25 cellular contexts compared by ENCODE assay signal in genomic region chr5:93130623-93131022, GRCh38.
DNase-seq lines count a peak whose midpoint lies in the region; ATAC-seq, FAIRE-seq and TF ChIP-seq lines count a peak whose summit lies in the region.
"Had no signal": no experiment of that assay in that cellular context is flagged by ENCODE, and none has a peak within 500 bp of the region (broad histone marks: within the 10 kb centered on the region; RNA-seq: fewer than 3 reads in every experiment).

No MANE protein-coding gene starts in this region.

- H3K36me3 Mint-ChIP-seq in astrocyte (ENCODE audit: low read depth, unreplicated experiment) (no peaks in the 10 kb centered on the region), neural crest cell (ENCODE audit: low read depth) (peaks cover 2% of the 10 kb centered on the region), osteocyte (ENCODE audit: unreplicated experiment) (no peaks in the 10 kb centered on the region)

- H3K4me3 ChIP-seq in astrocyte (ENCODE audit: insufficient read depth, low read depth, low read length), result no peak overlapping the region
- no peak overlapping the region for H3K4me3 ChIP-seq in heart left ventricle
- H3K4me3 ChIP-seq in aorta (ENCODE audit: low read length in 2 of 2), result no peak overlapping the region
- no peak overlapping the region for H3K4me3 ChIP-seq in PC-9
- H3K4me3 ChIP-seq: dorsolateral prefrontal cortex, mucosa of descending colon, sigmoid colon, tibial nerve had no signal

- H3K27me3 Mint-ChIP-seq in astrocyte (ENCODE audit: low read depth, unreplicated experiment), result no peaks in the 10 kb centered on the region
- H3K27me3 Mint-ChIP-seq in neural crest cell (ENCODE audit: low read depth), result no peaks in the 10 kb centered on the region
- no peaks in the 10 kb centered on the region for H3K27me3 Mint-ChIP-seq in osteocyte (ENCODE audit: unreplicated experiment)
- H3K27me3 Mint-ChIP-seq: B cell had no signal

- H3K27me3 ChIP-seq in astrocyte (ENCODE audit: insufficient read depth, low read length) (no peaks in the 10 kb centered on the region), heart left ventricle (no peaks in the 10 kb centered on the region), aorta (ENCODE audit: control insufficient read depth in 1 of 2, insufficient read depth in 2 of 2, low read length in 1 of 2) (no peaks in the 10 kb centered on the region), PC-9 (ENCODE audit: insufficient read depth, low read depth) (no peaks in the 10 kb centered on the region)
- H3K27me3 ChIP-seq: dorsolateral prefrontal cortex, sigmoid colon, tibial nerve had no signal

- H3K27ac Mint-ChIP-seq in astrocyte (ENCODE audit: unreplicated experiment) (peak overlapping the region; percentile 44), neural crest cell (ENCODE audit: unreplicated experiment) (peak overlapping the region; percentile 4), osteocyte (ENCODE audit: unreplicated experiment) (no peak overlapping the region)
- H3K27ac Mint-ChIP-seq: B cell had no signal

- no peak for FAIRE-seq in astrocyte (lab: Jason Lieb, UNC)
- FAIRE-seq: frontal cortex, H1 had no signal

- POLR2A ChIA-PET in PC-9 (lab: Charles Lee; ENCODE audit: unreplicated experiment), result no interaction called here

- H3K79me2 ChIP-seq in astrocyte (ENCODE audit: insufficient read depth, low read length), result no peaks in the 10 kb centered on the region
- no peaks in the 10 kb centered on the region for H3K79me2 ChIP-seq in PC-9 (ENCODE audit: low read depth)

- H3K4me2 ChIP-seq in astrocyte (ENCODE audit: low read length), result no peak overlapping the region
- no peak overlapping the region for H3K4me2 ChIP-seq in PC-9
- H3K4me2 ChIP-seq: SK-N-SH had no signal

- H3K9ac ChIP-seq in astrocyte (ENCODE audit: low read length), result no peak overlapping the region
- H3K9ac ChIP-seq: SK-N-SH had no signal

- TF ChIP-seq POLR2A in heart left ventricle (IDR thresholded peaks at IDR 0.05), result no peak

- peaks cover 5% of the 10 kb centered on the region for H3K4me1 Mint-ChIP-seq in astrocyte (ENCODE audit: low read depth, unreplicated experiment)
- H3K4me1 Mint-ChIP-seq in neural crest cell, result peaks cover 21% of the 10 kb centered on the region
- peaks cover 25% of the 10 kb centered on the region for H3K4me1 Mint-ChIP-seq in osteocyte (ENCODE audit: unreplicated experiment)
- H3K4me1 Mint-ChIP-seq: B cell had no signal

- no peaks in the 10 kb centered on the region for H3K9me3 ChIP-seq in astrocyte (ENCODE audit: insufficient read depth, low read depth, low read length)
- H3K9me3 ChIP-seq in heart left ventricle, result no peaks in the 10 kb centered on the region
- H3K9me3 ChIP-seq in aorta (ENCODE audit: control insufficient read depth, low read length), result no peaks in the 10 kb centered on the region
- peaks cover 6% of the 10 kb centered on the region; the same call in 1 of the 2 replicates for H3K9me3 ChIP-seq in PC-9 (ENCODE audit: insufficient read depth, low read depth)
- H3K9me3 ChIP-seq: mucosa of descending colon, sigmoid colon, SK-N-SH, tibial nerve had no signal

- H3K36me3 ChIP-seq in astrocyte (ENCODE audit: insufficient read depth, low read length) (no peaks in the 10 kb centered on the region), heart left ventricle (no peaks in the 10 kb centered on the region), aorta (ENCODE audit: control insufficient read depth in 1 of 2, insufficient read depth in 2 of 2, low read length in 1 of 2) (no peaks in the 10 kb centered on the region), PC-9 (ENCODE audit: low read depth) (no peaks in the 10 kb centered on the region)
- H3K36me3 ChIP-seq: sigmoid colon, tibial nerve, WERI-Rb-1 had no signal

- ATAC-seq in heart left ventricle (peak; percentile 82 to 89 (median 86)), aorta (ENCODE audit: low FRiP score) (peak; percentile 66), GM18519 (IDR thresholded peaks at IDR 0.05; ENCODE audit: low FRiP score, unreplicated experiment) (no peak)
- ATAC-seq: mucosa of descending colon had no signal

- BruUV-seq in PC-9 (replicated peaks; lab: Mats Ljungman, UMichigan), result no TSS peak

- DNase-seq in astrocyte (ENCODE audit: low read depth) (peak; percentile 58), heart left ventricle (peak in 3 of 5 donors; percentile 20 to 32 (median 20)), neural crest cell (ENCODE audit: low read depth, low spot score) (no peak), aorta (no peak), PC-9 (no peak), osteocyte (ENCODE audit: extremely low spot score, unreplicated experiment) (no peak)
- DNase-seq: activated effector memory CD4-positive, alpha-beta T cell treated with anti-CD3 and anti-CD28 coated beads, Interleukin-2, amount 50 U/mL, for 16 hours; caudate nucleus; DMS79 treated with DMSO at 0.1 percent for 48 hours; dorsolateral prefrontal cortex; KBM-7; NCI-H1694; NCI-H345; NK-92 treated with Interleukin-12 subunit alpha and Interleukin-12 subunit beta, amount 100 ng/mL, for 24 hours; occipital lobe; sigmoid colon; SK-N-SH; stimulated activated naive CD4-positive, alpha-beta T cell; WERI-Rb-1 had no signal

- no peak overlapping the region for H2AFZ ChIP-seq in astrocyte (ENCODE audit: low read depth, low read length)
- no peak overlapping the region for H2AFZ ChIP-seq in PC-9

- intact Hi-C loops in heart left ventricle (cut with DNase I) (no loop called here), aorta (cut with DNase I) (no loop called here), PC-9 (cut with micrococcal nuclease; ENCODE audit: unreplicated experiment) (no loop called here)

- H3K27ac ChIP-seq in astrocyte (ENCODE audit: low read depth, low read length) (no peak overlapping the region), heart left ventricle (peak overlapping the region in 3 of 12 donors; percentile 18 to 26 (median 19)), aorta (ENCODE audit: low read depth in 1 of 2, low read length in 2 of 2) (no peak overlapping the region), PC-9 (no peak overlapping the region)
- H3K27ac ChIP-seq: sigmoid colon, WERI-Rb-1 had no signal

- no peaks in the 10 kb centered on the region for H3F3A ChIP-seq in PC-9 (ENCODE audit: insufficient read depth, low read depth)

- H3K4me1 ChIP-seq in astrocyte (ENCODE audit: insufficient read depth, low read length) (peaks cover 8% of the 10 kb centered on the region), heart left ventricle (peaks cover 0 to 44% (median 6%) of the 10 kb centered on the region in 12 donors), aorta (ENCODE audit: control insufficient read depth in 1 of 2, insufficient read depth in 2 of 2, low read length in 2 of 2) (peaks cover 0 to 2% of the 10 kb centered on the region in 2 donors), PC-9 (replicated peaks; ENCODE audit: insufficient read depth) (no peaks in the 10 kb centered on the region)

- no peak for TF ChIP-seq CTCF in astrocyte (IDR thresholded peaks at IDR 0.05; ENCODE audit: insufficient read depth, low read depth, low read length)
- TF ChIP-seq CTCF in heart left ventricle (IDR thresholded peaks at IDR 0.05), result no peak
- no peak for TF ChIP-seq CTCF in neural crest cell (conservative IDR thresholded peaks at IDR 0.05)
- no peak for TF ChIP-seq CTCF in PC-9 (conservative IDR thresholded peaks at IDR 0.05)
- TF ChIP-seq CTCF in osteocyte (IDR thresholded peaks at IDR 0.05), result no peak

- H3K9me3 Mint-ChIP-seq in astrocyte (ENCODE audit: unreplicated experiment) (no peaks in the 10 kb centered on the region), neural crest cell (peaks cover 3% of the 10 kb centered on the region), osteocyte (ENCODE audit: unreplicated experiment) (no peaks in the 10 kb centered on the region)

- H4K20me1 ChIP-seq in astrocyte (ENCODE audit: insufficient read depth, low read length) (no peaks in the 10 kb centered on the region), PC-9 (ENCODE audit: insufficient read depth) (no peaks in the 10 kb centered on the region)

- CTCF ChIA-PET in PC-9 (lab: Charles Lee), result no interaction called here

- H3K4me3 Mint-ChIP-seq in astrocyte (ENCODE audit: unreplicated experiment), result no peak overlapping the region
- H3K4me3 Mint-ChIP-seq in neural crest cell, result no peak overlapping the region
- H3K4me3 Mint-ChIP-seq in osteocyte (ENCODE audit: unreplicated experiment), result no peak overlapping the region
- H3K4me3 Mint-ChIP-seq: B cell had no signal

- WGBS in heart left ventricle, 4 donors, result 13 to 24% (median 20%) methylated on average over 3 of the region's 3 CpGs
- 30 to 31% methylated on average over 3 of the region's 3 CpGs for WGBS in aorta, 2 donors

- H3K9me2 ChIP-seq in PC-9 (ENCODE audit: insufficient read depth), result no peaks in the 10 kb centered on the region
- H3K9me2 ChIP-seq: SK-N-SH had no signal

Comparison
In these comparisons a context has a peak if more than half of its experiments do, and no peak if none do; other contexts are left out.
1. DNase-seq: peak in astrocyte (single experiment) and heart left ventricle (3 of 5); none in neural crest cell (single experiment), aorta (0 of 2), PC-9 (0 of 2) and osteocyte (single experiment).